ENCODE assay signal across 31 cellular contexts in the genomic region with DNA sequence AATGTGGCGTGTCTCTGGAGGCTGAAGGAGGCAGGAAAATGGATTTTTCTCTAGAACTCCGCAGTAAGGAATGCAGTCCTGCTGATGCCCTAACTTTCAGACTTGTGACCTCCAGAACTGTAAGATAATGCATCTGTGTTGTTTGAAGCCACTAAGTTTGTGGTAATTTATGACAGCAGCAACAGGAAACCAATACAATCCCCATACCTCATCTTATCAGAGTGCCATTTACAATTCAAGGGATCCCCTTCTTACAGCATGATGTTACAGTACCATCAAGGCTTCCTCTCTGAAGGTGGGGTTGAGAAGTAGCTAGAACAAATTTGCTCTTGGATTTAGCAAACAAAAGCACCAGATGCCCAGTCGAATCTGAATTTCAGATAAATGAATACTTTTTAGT. TPM values are rescaled to one million over a fixed set of nuclear protein-coding genes. Genes with fewer than 3 reads are reported as not detected.
"Had no signal": no experiment of that assay in that cellular context is flagged by ENCODE, and none has a peak within 500 bp of the region (broad histone marks: within the 10 kb centered on the region; RNA-seq: fewer than 3 reads in every experiment).

No MANE protein-coding gene starts in this region.

- H3K4me1 Mint-ChIP-seq: activated CD4-positive, alpha-beta memory T cell treated with anti-CD3 and anti-CD28 coated beads, Interleukin-2, amount 10 ng/mL, durations not matched to agents 7 days and 5 days; activated T-helper 17 cell treated with anti-CD3 and anti-CD28 coated beads, Interleukin-2, amount 50 U/mL, for 72 hours had no signal

- ATAC-seq: activated CD4-positive, alpha-beta T cell treated with anti-CD3 and anti-CD28 coated beads for 36 hours; activated T-helper 17 cell treated with anti-CD3 and anti-CD28 coated beads, Interleukin-2, amount 50 U/mL, for 72 hours had no signal

- H3K4me3 ChIP-seq: breast epithelium, MG63, Peyer's patch, SJCRH30 had no signal

- H3K27me3 ChIP-seq: breast epithelium, MG63, Peyer's patch, SJCRH30 had no signal

- H3K36me3 Mint-ChIP-seq: activated naive CD4-positive, alpha-beta T cell treated with anti-CD3 and anti-CD28 coated beads, Interleukin-2, amount 10 ng/mL, durations not matched to agents 7 days and 5 days had no signal

- H3K9me2 ChIP-seq: SK-N-SH had no signal

- H3K9ac ChIP-seq: SK-N-SH had no signal

- H3K4me3 Mint-ChIP-seq: activated CD4-positive, alpha-beta memory T cell treated with anti-CD3 and anti-CD28 coated beads, Interleukin-2, amount 10 ng/mL, durations not matched to agents 7 days and 5 days; activated CD4-positive, alpha-beta T cell treated with anti-CD3 and anti-CD28 coated beads for 36 hours; activated naive CD4-positive, alpha-beta T cell treated with anti-CD3 and anti-CD28 coated beads, Interleukin-2, amount 10 ng/mL, durations not matched to agents 7 days and 5 days; activated T-helper 17 cell treated with anti-CD3 and anti-CD28 coated beads, Interleukin-2, amount 50 U/mL, for 72 hours had no signal

- H3K27ac Mint-ChIP-seq: activated CD4-positive, alpha-beta memory T cell treated with anti-CD3 and anti-CD28 coated beads, Interleukin-2, amount 10 ng/mL, durations not matched to agents 7 days and 5 days; activated CD4-positive, alpha-beta T cell treated with anti-CD3 and anti-CD28 coated beads for 36 hours; activated naive CD4-positive, alpha-beta T cell treated with anti-CD3 and anti-CD28 coated beads, Interleukin-2, amount 10 ng/mL, durations not matched to agents 7 days and 5 days; activated T-helper 17 cell treated with anti-CD3 and anti-CD28 coated beads, Interleukin-2, amount 50 U/mL, for 72 hours had no signal

- H3K36me3 ChIP-seq: breast epithelium, MG63, Peyer's patch, SJCRH30 had no signal

- DNase-seq: activated CD4-positive, alpha-beta memory T cell treated with anti-CD3 and anti-CD28 coated beads, Interleukin-2, amount 10 ng/mL, durations not matched to agents 7 days and 5 days; activated CD4-positive, alpha-beta T cell treated with anti-CD3 and anti-CD28 coated beads for 36 hours; activated CD4-positive, alpha-beta T cell treated with anti-CD3 and anti-CD28 coated beads, Interleukin-2, amount 50 U/mL, for 1 hour; activated gamma-delta T cell treated with Interleukin-2 at 50 U/mL for 16 hours; activated naive CD4-positive, alpha-beta T cell treated with anti-CD3 and anti-CD28 coated beads, Interleukin-2, amount 10 ng/mL, durations not matched to agents 7 days and 5 days; activated T-cell treated with anti-CD3 and anti-CD28 coated beads for 4 hours; activated T-cell treated with anti-CD3 and anti-CD28 coated beads, Interleukin-2, amount 50 U/mL, for 48 hours; aorta; caudate nucleus; MG63; MV-4-11; NCI-H1092 treated with DMSO at 0.1 percent for 48 hours; NCI-H1417 treated with DMSO at 0.1 percent for 48 hours; NCI-H1694; NCI-H2107; NCI-H2171 treated with DMSO at 0.1 percent for 48 hours; NCI-H226; NCI-H510A treated with DMSO at 0.1 percent for 48 hours; NCI-H69; NK-92 treated with Interleukin-12 subunit alpha and Interleukin-12 subunit beta, amount 100 ng/mL, for 24 hours; OCI-M1; Peyer's patch; Right ventricle myocardium superior; SJCRH30; SK-N-SH; T-helper 1 cell; WERI-Rb-1 had no signal

- H3K9me3 ChIP-seq: breast epithelium, MG63, Peyer's patch, SJCRH30, SK-N-SH had no signal

- H3K27me3 Mint-ChIP-seq: activated CD4-positive, alpha-beta T cell treated with anti-CD3 and anti-CD28 coated beads for 36 hours had no signal

- H3K4me2 ChIP-seq: SK-N-SH had no signal

- H3K9me3 Mint-ChIP-seq: activated CD4-positive, alpha-beta memory T cell treated with anti-CD3 and anti-CD28 coated beads, Interleukin-2, amount 10 ng/mL, durations not matched to agents 7 days and 5 days; activated naive CD4-positive, alpha-beta T cell treated with anti-CD3 and anti-CD28 coated beads, Interleukin-2, amount 10 ng/mL, durations not matched to agents 7 days and 5 days; activated T-helper 17 cell treated with anti-CD3 and anti-CD28 coated beads, Interleukin-2, amount 50 U/mL, for 72 hours had no signal

RNA-seq across cellular contexts. Expression of a gene that starts 21.6 kb away (rescaled TPM):
- total RNA-seq: activated CD4-positive, alpha-beta memory T cell treated with anti-CD3 and anti-CD28 coated beads, Interleukin-2, amount 10 ng/mL, durations not matched to agents 7 days and 5 days; activated CD8-positive, alpha-beta memory T cell treated with anti-CD3 and anti-CD28 coated beads for 36 hours; activated T-helper 17 cell treated with anti-CD3 and anti-CD28 coated beads, Interleukin-2, amount 50 U/mL, for 72 hours; T-helper 2 cell treated with Interferon-gamma antibody and Interleukin-4, amounts not matched to agents 100 ng/mL and 5 ng/mL, for 36 hours had no signal
